In genomic region chr15:44668925-44669324, GRCh38 we compare ENCODE assay signal across 22 cellular contexts. TPM values are rescaled to one million over a fixed set of nuclear protein-coding genes. Genes with fewer than 3 reads are reported as not detected.
A peak's percentile ranks its signal among the peaks of the same experiment; 100 is the strongest.
DNase-seq lines count a peak whose midpoint lies in the region; ATAC-seq and TF ChIP-seq lines count a peak whose summit lies in the region.
"Had no signal": no experiment of that assay in that cellular context is flagged by ENCODE, and none has a peak within 500 bp of the region (broad histone marks: within the 10 kb centered on the region; RNA-seq: fewer than 3 reads in every experiment).

No MANE protein-coding gene starts in this region.

- H3K79me2 ChIP-seq in OCI-LY3 (ENCODE audit: low read length): peaks cover 8% of the 10 kb centered on the region; the same call in 1 of the 2 replicates

- peaks cover 85% of the 10 kb centered on the region for H3K4me1 ChIP-seq in OCI-LY3 (ENCODE audit: low read length)

- peak overlapping the region; percentile 24 for H3K27ac ChIP-seq in OCI-LY3 (ENCODE audit: low read length)
- H3K27ac ChIP-seq: esophagus squamous epithelium, gastrocnemius medialis, HL-60, PC-9, psoas muscle, thoracic aorta had no signal

- H3K4me3 Mint-ChIP-seq in natural killer cell treated with Interleukin-12 subunit alpha and Interleukin-12 subunit beta and Interleukin-15 and Interleukin-18, amount 100 ng/mL, for 72 hours: no peak overlapping the region
- no peak overlapping the region for H3K4me3 Mint-ChIP-seq in natural killer cell
- H3K4me3 Mint-ChIP-seq in dendritic cell treated with granulocyte-macrophage colony-stimulating factor and Interleukin-4, amounts not matched to agents 40 ng/mL and 50 ng/mL, for 4 days: no peak overlapping the region
- H3K4me3 Mint-ChIP-seq: brain, endodermal cell had no signal

- no peak overlapping the region for H2AFZ ChIP-seq in OCI-LY3 (ENCODE audit: low read depth, low read length)
- H2AFZ ChIP-seq: PC-9 had no signal

- H3K27ac Mint-ChIP-seq in natural killer cell treated with Interleukin-12 subunit alpha and Interleukin-12 subunit beta and Interleukin-15 and Interleukin-18, amount 100 ng/mL, for 72 hours: peak overlapping the region; percentile 93 to 95
- no peak overlapping the region for H3K27ac Mint-ChIP-seq in natural killer cell
- H3K27ac Mint-ChIP-seq in dendritic cell treated with granulocyte-macrophage colony-stimulating factor and Interleukin-4, amounts not matched to agents 40 ng/mL and 50 ng/mL, for 4 days: peak overlapping the region; percentile 50
- H3K27ac Mint-ChIP-seq: brain, endodermal cell had no signal

- no peaks in the 10 kb centered on the region for H3K9me3 Mint-ChIP-seq in natural killer cell treated with Interleukin-12 subunit alpha and Interleukin-12 subunit beta and Interleukin-15 and Interleukin-18, amount 100 ng/mL, for 72 hours
- H3K9me3 Mint-ChIP-seq in natural killer cell: no peaks in the 10 kb centered on the region
- no peaks in the 10 kb centered on the region for H3K9me3 Mint-ChIP-seq in dendritic cell treated with granulocyte-macrophage colony-stimulating factor and Interleukin-4, amounts not matched to agents 40 ng/mL and 50 ng/mL, for 4 days
- H3K9me3 Mint-ChIP-seq: brain, endodermal cell had no signal

- TF ChIP-seq CTCF in natural killer cell (IDR thresholded peaks at IDR 0.05) (no peak), OCI-LY3 (IDR thresholded peaks at IDR 0.05; ENCODE audit: low read depth, low read length) (no peak)

- no peak for ATAC-seq in natural killer cell treated with Interleukin-12 subunit alpha and Interleukin-12 subunit beta and Interleukin-15 and Interleukin-18, amount 100 ng/mL, for 72 hours
- ATAC-seq in natural killer cell (no peak), HG03432 (IDR thresholded peaks at IDR 0.05; ENCODE audit: unreplicated experiment) (no peak)
- ATAC-seq: gastrocnemius medialis, HepG2, mucosa of descending colon, psoas muscle had no signal

- H3K4me1 Mint-ChIP-seq in natural killer cell treated with Interleukin-12 subunit alpha and Interleukin-12 subunit beta and Interleukin-15 and Interleukin-18, amount 100 ng/mL, for 72 hours (ENCODE audit: low read depth in 2 of 2): peaks cover 42 to 43% of the 10 kb centered on the region in 2 donors
- peaks cover 45 to 52% of the 10 kb centered on the region in 2 donors for H3K4me1 Mint-ChIP-seq in natural killer cell
- peaks cover 25% of the 10 kb centered on the region for H3K4me1 Mint-ChIP-seq in dendritic cell treated with granulocyte-macrophage colony-stimulating factor and Interleukin-4, amounts not matched to agents 40 ng/mL and 50 ng/mL, for 4 days (ENCODE audit: low read depth)

- H4K20me1 ChIP-seq in OCI-LY3 (ENCODE audit: insufficient read depth, low read length): no peaks in the 10 kb centered on the region

- H3K36me3 ChIP-seq in OCI-LY3 (replicated peaks; ENCODE audit: low read depth, low read length): no peaks in the 10 kb centered on the region
- H3K36me3 ChIP-seq: esophagus squamous epithelium, gastrocnemius medialis, thoracic aorta had no signal

- no peaks in the 10 kb centered on the region for H3K36me3 Mint-ChIP-seq in natural killer cell treated with Interleukin-12 subunit alpha and Interleukin-12 subunit beta and Interleukin-15 and Interleukin-18, amount 100 ng/mL, for 72 hours
- H3K36me3 Mint-ChIP-seq in natural killer cell: no peaks in the 10 kb centered on the region
- H3K36me3 Mint-ChIP-seq in dendritic cell treated with granulocyte-macrophage colony-stimulating factor and Interleukin-4, amounts not matched to agents 40 ng/mL and 50 ng/mL, for 4 days (ENCODE audit: low read depth): peaks cover 8% of the 10 kb centered on the region
- H3K36me3 Mint-ChIP-seq: brain had no signal

- H3K9ac ChIP-seq in OCI-LY3 (ENCODE audit: low read length): peak overlapping the region; percentile 18; the same call in 1 of the 2 replicates

- H3K9me3 ChIP-seq in OCI-LY3 (ENCODE audit: insufficient read depth, low read length): no peaks in the 10 kb centered on the region
- H3K9me3 ChIP-seq: esophagus squamous epithelium, gastrocnemius medialis, mucosa of descending colon, psoas muscle, thoracic aorta had no signal

- no peaks in the 10 kb centered on the region for H3K27me3 ChIP-seq in OCI-LY3 (ENCODE audit: low read depth, low read length)
- H3K27me3 ChIP-seq: esophagus squamous epithelium had no signal

- intact Hi-C loops in natural killer cell (cut with micrococcal nuclease) (no loop called here), posterior vena cava (cut with DNase I) (loop anchor here in 1 of 2 donors (5.0 kb wide), 1 partner anchor 78 kb away; no protein-coding TSS in a partner anchor)
- intact Hi-C loops in dendritic cell treated with granulocyte-macrophage colony-stimulating factor and Interleukin-4, amounts not matched to agents 40 ng/mL and 50 ng/mL, for 4 days (cut with micrococcal nuclease): no loop called here

- no peak for DNase-seq in natural killer cell treated with Interleukin-12 subunit alpha and Interleukin-12 subunit beta and Interleukin-15 and Interleukin-18, amount 100 ng/mL, for 72 hours (ENCODE audit: low spot score)
- DNase-seq in natural killer cell (no peak), posterior vena cava (ENCODE audit: low spot score) (no peak), NCI-H128 (lab: John Stamatoyannopoulos, UW; ENCODE audit: unreplicated experiment) (no peak)
- DNase-seq: activated CD4-positive, alpha-beta T cell treated with anti-CD3 and anti-CD28 coated beads for 4 hours; endodermal cell; esophagus squamous epithelium; gastrocnemius medialis; hippocampal formation; mucosa of descending colon; NCI-H1417; NCI-H446; PC-9; psoas muscle; SHP77 treated with DMSO at 0.1 percent for 48 hours had no signal

- peak overlapping the region; percentile 9 for H3K4me3 ChIP-seq in OCI-LY3 (ENCODE audit: low read length)
- H3K4me3 ChIP-seq: esophagus squamous epithelium, gastrocnemius medialis, mucosa of descending colon, PC-9, psoas muscle, thoracic aorta had no signal

- H3K4me2 ChIP-seq in OCI-LY3 (ENCODE audit: low read length): peak overlapping the region; percentile 50
- H3K4me2 ChIP-seq: PC-9 had no signal

- H3K27me3 Mint-ChIP-seq in natural killer cell treated with Interleukin-12 subunit alpha and Interleukin-12 subunit beta and Interleukin-15 and Interleukin-18, amount 100 ng/mL, for 72 hours: no peaks in the 10 kb centered on the region
- H3K27me3 Mint-ChIP-seq in natural killer cell (ENCODE audit: low read depth in 2 of 2): no peaks in the 10 kb centered on the region
- H3K27me3 Mint-ChIP-seq in dendritic cell treated with granulocyte-macrophage colony-stimulating factor and Interleukin-4, amounts not matched to agents 40 ng/mL and 50 ng/mL, for 4 days: no peaks in the 10 kb centered on the region

RNA-seq across cellular contexts. Expression of gene SPG11, which starts 5.5 kb away (rescaled TPM):
- total RNA-seq in natural killer cell treated with Interleukin-12 subunit alpha and Interleukin-12 subunit beta and Interleukin-15 and Interleukin-18, amount 100 ng/mL, for 72 hours: 100 to 1,000 TPM in 1 of 2 donors, 10 to 100 TPM in 1; 86.2 to 114 TPM
- total RNA-seq in natural killer cell: 100 to 1,000 TPM; 123 to 154 (median 153) TPM
- 10 to 100 TPM; 51.4 to 65.4 TPM for total RNA-seq in posterior vena cava

RNA-seq across cellular contexts. Expression of gene PATL2, which starts 42.2 kb away (rescaled TPM):
- 10 to 100 TPM; 13.0 to 19.1 TPM for total RNA-seq in natural killer cell treated with Interleukin-12 subunit alpha and Interleukin-12 subunit beta and Interleukin-15 and Interleukin-18, amount 100 ng/mL, for 72 hours
- total RNA-seq in natural killer cell (100 to 1,000 TPM; 101 to 145 (median 112) TPM), posterior vena cava (1 to 10 TPM; 1.0 to 2.2 TPM)

RNA-seq across cellular contexts. Expression of gene B2M, which starts 42.4 kb away (rescaled TPM):
- 1,000 to 10,000 TPM; 2,989 to 7,967 TPM for total RNA-seq in natural killer cell treated with Interleukin-12 subunit alpha and Interleukin-12 subunit beta and Interleukin-15 and Interleukin-18, amount 100 ng/mL, for 72 hours
- 1,000 to 10,000 TPM; 7,484 to 8,893 (median 7,665) TPM for total RNA-seq in natural killer cell
- 1,000 to 10,000 TPM; 1,809 to 2,111 TPM for total RNA-seq in posterior vena cava

Comparison
In these comparisons a context has a peak if more than half of its experiments do, and no peak if none do; other contexts are left out.
1. H3K27ac Mint-ChIP-seq: peak in natural killer cell treated with Interleukin-12 subunit alpha and Interleukin-12 subunit beta and Interleukin-15 and Interleukin-18, amount 100 ng/mL, for 72 hours (2 of 2) and dendritic cell treated with granulocyte-macrophage colony-stimulating factor and Interleukin-4, amounts not matched to agents 40 ng/mL and 50 ng/mL, for 4 days (single experiment); none in natural killer cell (0 of 2).
2. RNA of gene PATL2, which starts 42.2 kb away (total RNA-seq): 101 to 145 TPM in natural killer cell; 13.0 to 19.1 TPM in natural killer cell treated with Interleukin-12 subunit alpha and Interleukin-12 subunit beta and Interleukin-15 and Interleukin-18, amount 100 ng/mL, for 72 hours and 1.0 to 2.2 TPM in posterior vena cava; every median in the first group is over 4 times any median in the second.